In the genomic region with DNA sequence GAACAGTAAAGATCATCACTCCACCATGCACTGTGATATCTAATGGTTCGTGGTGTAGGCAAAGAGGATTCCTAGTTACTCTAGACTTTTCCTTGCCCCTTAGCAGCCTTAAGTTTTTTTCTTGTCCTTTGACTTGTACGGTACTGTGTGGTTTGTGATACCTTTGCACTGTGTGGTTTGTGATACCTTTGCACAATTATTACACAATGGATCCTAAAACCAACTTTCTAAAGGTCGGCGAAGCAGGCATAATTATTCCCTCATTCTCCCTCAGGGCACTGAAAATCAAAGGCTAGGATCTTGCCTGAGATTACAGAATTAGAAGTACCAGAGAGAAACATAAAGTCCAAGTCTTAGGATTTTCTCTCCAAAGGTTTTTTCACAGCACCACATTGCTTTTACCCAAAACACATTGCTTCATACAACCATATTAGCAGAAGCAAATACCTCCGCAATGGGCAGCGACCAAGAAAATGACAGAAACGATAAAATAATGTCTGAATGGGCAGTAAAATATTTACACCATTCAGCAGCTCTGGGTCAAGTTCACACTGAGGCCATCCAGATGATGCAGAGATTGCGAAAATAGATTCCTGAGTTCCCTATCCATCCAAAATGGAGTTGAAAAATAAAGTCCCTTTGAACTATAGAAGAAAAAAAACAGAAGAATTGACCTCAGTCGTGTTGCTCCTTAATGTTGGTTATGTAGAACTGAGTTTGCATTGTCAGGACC, we compare ENCODE assay signal across 22 cellular contexts.
A peak's percentile ranks its signal among the peaks of the same experiment; 100 is the strongest.
DNase-seq lines count a peak whose midpoint lies in the region; TF ChIP-seq lines count a peak whose summit lies in the region.
"Had no signal": no experiment of that assay in that cellular context is flagged by ENCODE, and none has a peak within 500 bp of the region (broad histone marks: within the 10 kb centered on the region; RNA-seq: fewer than 3 reads in every experiment).

No MANE protein-coding gene starts in this region.

- H3K36me3 ChIP-seq in mesenchymal stem cell (ENCODE audit: control insufficient read depth in 1 of 2, insufficient read depth in 2 of 2, low read depth in 1 of 2, low read length in 2 of 2) (no peaks in the 10 kb centered on the region), transverse colon (no peaks in the 10 kb centered on the region)
- H3K36me3 ChIP-seq: neutrophil, prostate gland, upper lobe of left lung had no signal

- no peaks in the 10 kb centered on the region for H3K9me3 ChIP-seq in mesenchymal stem cell (ENCODE audit: control insufficient read depth, low read length)
- no peaks in the 10 kb centered on the region for H3K9me3 ChIP-seq in transverse colon
- H3K9me3 ChIP-seq: neutrophil, prostate gland, upper lobe of left lung had no signal

- no peak overlapping the region for H2AFZ ChIP-seq in mesenchymal stem cell (ENCODE audit: low read depth, low read length)

- H3K4me3 ChIP-seq in mesenchymal stem cell (ENCODE audit: insufficient read depth in 1 of 2, low read depth in 1 of 2, low read length in 2 of 2) (peak overlapping the region in 1 of 2 experiments; percentile 20), transverse colon (no peak overlapping the region)
- H3K4me3 ChIP-seq: prostate gland, upper lobe of left lung had no signal

- no peak overlapping the region for H3K27ac Mint-ChIP-seq in activated naive CD8-positive, alpha-beta T cell treated with anti-CD3 and anti-CD28 coated beads for 36 hours
- H3K27ac Mint-ChIP-seq: activated naive CD4-positive, alpha-beta T cell treated with anti-CD3 and anti-CD28 coated beads, Interleukin-2, amount 50 U/mL, for 72 hours; activated T-helper 17 cell treated with anti-CD3 and anti-CD28 coated beads, Interleukin-2, amount 50 U/mL, for 72 hours had no signal

- H3K9ac ChIP-seq in mesenchymal stem cell (ENCODE audit: low read length) = no peak overlapping the region

- no peak overlapping the region for H3K27ac ChIP-seq in mesenchymal stem cell (ENCODE audit: low read length, poor library complexity, severe bottlenecking)
- H3K27ac ChIP-seq in transverse colon = peak overlapping the region in 2 of 4 donors; percentile 19 to 24
- H3K27ac ChIP-seq: neutrophil, prostate gland had no signal

- TF ChIP-seq EP300 in transverse colon (IDR thresholded peaks at IDR 0.05; ENCODE audit: low read depth) = no peak

- H2BK12ac ChIP-seq in mesenchymal stem cell (ENCODE audit: low read length in 2 of 2) = no peak overlapping the region

- no peak overlapping the region for H2AK5ac ChIP-seq in mesenchymal stem cell (ENCODE audit: low read length, severe bottlenecking)

- in situ Hi-C loops in transverse colon (cut with MboI; ENCODE audit: low pct_ligation_motif_present in 1 of 4, low pct_unique_long_range_greater_than_20kb in 1 of 4, low sequenced_read_pairs in 3 of 4) = no loop called here

- no peak overlapping the region for H3K4me2 ChIP-seq in mesenchymal stem cell (ENCODE audit: low read length, poor library complexity, severe bottlenecking)

- H3K9me3 Mint-ChIP-seq in activated naive CD8-positive, alpha-beta T cell treated with anti-CD3 and anti-CD28 coated beads for 36 hours = no peaks in the 10 kb centered on the region
- H3K9me3 Mint-ChIP-seq: activated naive CD4-positive, alpha-beta T cell treated with anti-CD3 and anti-CD28 coated beads, Interleukin-2, amount 50 U/mL, for 72 hours; activated T-helper 17 cell treated with anti-CD3 and anti-CD28 coated beads, Interleukin-2, amount 50 U/mL, for 72 hours had no signal

- no peaks in the 10 kb centered on the region for H3K4me1 Mint-ChIP-seq in activated naive CD8-positive, alpha-beta T cell treated with anti-CD3 and anti-CD28 coated beads for 36 hours
- H3K4me1 Mint-ChIP-seq: activated T-helper 17 cell treated with anti-CD3 and anti-CD28 coated beads, Interleukin-2, amount 50 U/mL, for 72 hours had no signal

- H4K91ac ChIP-seq in mesenchymal stem cell (ENCODE audit: low read length) = no peak overlapping the region

- no peak for TF ChIP-seq POLR2A in transverse colon (IDR thresholded peaks at IDR 0.05)

- no peak overlapping the region for H3K14ac ChIP-seq in mesenchymal stem cell (ENCODE audit: low read length in 2 of 2)

- H3K4ac ChIP-seq in mesenchymal stem cell (ENCODE audit: low read depth in 1 of 2, low read length in 2 of 2) = no peak overlapping the region

- H3K27me3 ChIP-seq in mesenchymal stem cell (ENCODE audit: control insufficient read depth in 1 of 2, insufficient read depth in 1 of 2, low read length in 2 of 2) (no peaks in the 10 kb centered on the region), transverse colon (no peaks in the 10 kb centered on the region)
- H3K27me3 ChIP-seq: neutrophil, upper lobe of left lung had no signal

- H2BK15ac ChIP-seq in mesenchymal stem cell (ENCODE audit: low read depth, poor library complexity, severe bottlenecking) = no peak overlapping the region

- H3K79me1 ChIP-seq in mesenchymal stem cell (replicated peaks; ENCODE audit: low read length, poor library complexity, severe bottlenecking) = no peaks in the 10 kb centered on the region

- H2BK120ac ChIP-seq in mesenchymal stem cell (ENCODE audit: low read depth, low read length) = no peak overlapping the region

- H3K18ac ChIP-seq in mesenchymal stem cell (ENCODE audit: low read depth in 1 of 2, low read length in 2 of 2) = no peak overlapping the region

- H3K4me1 ChIP-seq in mesenchymal stem cell (ENCODE audit: control insufficient read depth, insufficient read depth, low read depth, low read length) (no peaks in the 10 kb centered on the region), transverse colon (peaks cover 0 to 5% (median 0%) of the 10 kb centered on the region in 4 donors)
- H3K4me1 ChIP-seq: prostate gland had no signal

- intact Hi-C loops in transverse colon (cut with DNase I; ENCODE audit: low total_unique reads) = no loop called here

- no peaks in the 10 kb centered on the region for H3K27me3 Mint-ChIP-seq in activated naive CD8-positive, alpha-beta T cell treated with anti-CD3 and anti-CD28 coated beads for 36 hours

- TF ChIP-seq CTCF in transverse colon (IDR thresholded peaks at IDR 0.05) = no peak

- no peak overlapping the region for H2BK5ac ChIP-seq in mesenchymal stem cell (ENCODE audit: low read depth, low read length, poor library complexity, severe bottlenecking)

- no peak overlapping the region for H3K23ac ChIP-seq in mesenchymal stem cell (ENCODE audit: low read length in 2 of 2)

- WGBS in mesenchymal stem cell = 85% methylated on average over 5 of the region's 9 CpGs
- WGBS in transverse colon (ENCODE audit: low coverage in 1 of 2), 2 donors = 60 to 68% methylated on average over 7 to 9 of the region's 9 CpGs

- DNase-seq in AG08396 (ENCODE audit: low spot score) (peak; percentile 37), HCEC 1CT (peak; percentile 89), fibroblast of gingiva (ENCODE audit: low read depth) (peak; percentile 87), mesenchymal stem cell (peak; percentile 27), GM03348 (ENCODE audit: low spot score) (no peak), NCI-H128 (lab: John Stamatoyannopoulos, UW; ENCODE audit: unreplicated experiment) (no peak), transverse colon (no peak)
- DNase-seq in activated naive CD8-positive, alpha-beta T cell treated with anti-CD3 and anti-CD28 coated beads for 36 hours = no peak
- DNase-seq: activated CD4-positive, alpha-beta T cell treated with anti-CD3 and anti-CD28 coated beads, Interleukin-2, amount 50 U/mL, for 48 hours; activated CD4-positive, CD25-positive, alpha-beta regulatory T cell; activated CD8-positive, alpha-beta memory T cell treated with anti-CD3 and anti-CD28 coated beads, Interleukin-2, amount 50 U/mL, for 4 hours; NCI-H187 treated with DMSO at 0.1 percent for 48 hours; NCI-H524 treated with DMSO at 0.1 percent for 48 hours; NK-92 treated with Interleukin-12 subunit alpha and Interleukin-12 subunit beta, amount 100 ng/mL, for 24 hours; SIG-M5; small intestine; stimulated activated CD4-positive, alpha-beta T cell treated with anti-CD3 and anti-CD28 coated beads, Interleukin-1b, Interleukin-23, amount 100 ng/mL, for 48 hours; upper lobe of left lung had no signal

- H4K8ac ChIP-seq in mesenchymal stem cell (ENCODE audit: low read length) = no peak overlapping the region

- no peaks in the 10 kb centered on the region for H3K36me3 Mint-ChIP-seq in activated naive CD8-positive, alpha-beta T cell treated with anti-CD3 and anti-CD28 coated beads for 36 hours
- H3K36me3 Mint-ChIP-seq: activated naive CD4-positive, alpha-beta T cell treated with anti-CD3 and anti-CD28 coated beads, Interleukin-2, amount 50 U/mL, for 72 hours had no signal

- no peak overlapping the region for H3K4me3 Mint-ChIP-seq in activated naive CD8-positive, alpha-beta T cell treated with anti-CD3 and anti-CD28 coated beads for 36 hours
- H3K4me3 Mint-ChIP-seq: activated T-helper 17 cell treated with anti-CD3 and anti-CD28 coated beads, Interleukin-2, amount 50 U/mL, for 72 hours had no signal

Comparison
In these comparisons a context has a peak if more than half of its experiments do, and no peak if none do; other contexts are left out.
1. DNase-seq: peak in AG08396 (single experiment), HCEC 1CT (single experiment), fibroblast of gingiva (single experiment) and mesenchymal stem cell (single experiment); none in GM03348 (single experiment), NCI-H128 (single experiment), transverse colon (single experiment) and activated naive CD8-positive, alpha-beta T cell treated with anti-CD3 and anti-CD28 coated beads for 36 hours (single experiment).